35 cellular contexts compared by ENCODE assay signal in genomic region chr13:83298636-83299035, GRCh38.
"Had no signal": no experiment of that assay in that cellular context is flagged by ENCODE, and none has a peak within 500 bp of the region (broad histone marks: within the 10 kb centered on the region; RNA-seq: fewer than 3 reads in every experiment).

No MANE protein-coding gene starts in this region.

- H3K4me3 Mint-ChIP-seq: activated CD4-positive, alpha-beta memory T cell treated with anti-CD3 and anti-CD28 coated beads for 36 hours; activated CD4-positive, alpha-beta T cell treated with anti-CD3 and anti-CD28 coated beads for 36 hours; activated CD4-positive, alpha-beta T cell treated with anti-CD3 and anti-CD28 coated beads, Interleukin-2, amount 10 ng/mL, durations not matched to agents 24 days and 14 days; activated CD8-positive, alpha-beta memory T cell treated with anti-CD3 and anti-CD28 coated beads, Interleukin-2, amount 10 ng/mL, durations not matched to agents 7 days and 5 days; activated CD8-positive, alpha-beta T cell treated with anti-CD3 and anti-CD28 coated beads, Interleukin-2, amount 10 ng/mL, durations not matched to agents 7 days and 5 days; activated naive CD4-positive, alpha-beta T cell treated with anti-CD3 and anti-CD28 coated beads for 36 hours; activated naive CD4-positive, alpha-beta T cell treated with anti-CD3 and anti-CD28 coated beads, Interleukin-2, amount 50 U/mL, for 24 hours; activated naive CD8-positive, alpha-beta T cell treated with anti-CD3 and anti-CD28 coated beads for 36 hours; activated naive CD8-positive, alpha-beta T cell treated with anti-CD3 and anti-CD28 coated beads, Interleukin-2, amount 50 U/mL, for 24 hours; activated T-helper 1 cell treated with anti-CD3 and anti-CD28 coated beads, Interleukin-12 subunit alpha, Interleukin-12 subunit beta, Interleukin-2, Interleukin-4 antibody, amounts not matched to agents 30 ng/mL and 10 ng/mL and 1 ng/mL, durations not matched to agents 14 hours and 24 hours and 36 hours; effector memory CD8-positive, alpha-beta T cell; T-helper 17 cell; T-helper 2 cell treated with Interferon-gamma antibody and Interleukin-4, amounts not matched to agents 5 μg/mL and 100 μg/mL, for 36 hours had no signal

- H3K27me3 Mint-ChIP-seq: activated CD4-positive, alpha-beta memory T cell treated with anti-CD3 and anti-CD28 coated beads for 36 hours; activated CD4-positive, alpha-beta T cell treated with anti-CD3 and anti-CD28 coated beads for 36 hours; activated CD4-positive, alpha-beta T cell treated with anti-CD3 and anti-CD28 coated beads, Interleukin-2, amount 10 ng/mL, durations not matched to agents 24 days and 14 days; activated CD8-positive, alpha-beta memory T cell treated with anti-CD3 and anti-CD28 coated beads, Interleukin-2, amount 10 ng/mL, durations not matched to agents 7 days and 5 days; activated naive CD4-positive, alpha-beta T cell treated with anti-CD3 and anti-CD28 coated beads, Interleukin-2, amount 50 U/mL, for 24 hours; activated naive CD8-positive, alpha-beta T cell treated with anti-CD3 and anti-CD28 coated beads for 36 hours; activated naive CD8-positive, alpha-beta T cell treated with anti-CD3 and anti-CD28 coated beads, Interleukin-2, amount 50 U/mL, for 24 hours; effector memory CD8-positive, alpha-beta T cell; T-helper 17 cell had no signal

- FAIRE-seq: colon had no signal

- H3K9me3 Mint-ChIP-seq: activated CD4-positive, alpha-beta T cell treated with anti-CD3 and anti-CD28 coated beads, Interleukin-2, amount 10 ng/mL, durations not matched to agents 24 days and 14 days; effector memory CD8-positive, alpha-beta T cell had no signal

- H3K27ac Mint-ChIP-seq: activated CD4-positive, alpha-beta memory T cell treated with anti-CD3 and anti-CD28 coated beads for 36 hours; activated CD4-positive, alpha-beta T cell treated with anti-CD3 and anti-CD28 coated beads for 36 hours; activated CD4-positive, alpha-beta T cell treated with anti-CD3 and anti-CD28 coated beads, Interleukin-2, amount 10 ng/mL, durations not matched to agents 24 days and 14 days; activated CD8-positive, alpha-beta memory T cell treated with anti-CD3 and anti-CD28 coated beads, Interleukin-2, amount 10 ng/mL, durations not matched to agents 7 days and 5 days; activated CD8-positive, alpha-beta T cell treated with anti-CD3 and anti-CD28 coated beads, Interleukin-2, amount 10 ng/mL, durations not matched to agents 7 days and 5 days; activated naive CD4-positive, alpha-beta T cell treated with anti-CD3 and anti-CD28 coated beads for 36 hours; activated naive CD4-positive, alpha-beta T cell treated with anti-CD3 and anti-CD28 coated beads, Interleukin-2, amount 50 U/mL, for 24 hours; activated naive CD8-positive, alpha-beta T cell treated with anti-CD3 and anti-CD28 coated beads for 36 hours; activated naive CD8-positive, alpha-beta T cell treated with anti-CD3 and anti-CD28 coated beads, Interleukin-2, amount 50 U/mL, for 24 hours; activated T-helper 1 cell treated with anti-CD3 and anti-CD28 coated beads, Interleukin-12 subunit alpha, Interleukin-12 subunit beta, Interleukin-2, Interleukin-4 antibody, amounts not matched to agents 30 ng/mL and 10 ng/mL and 1 ng/mL, durations not matched to agents 14 hours and 24 hours and 36 hours; activated T-helper 2 cell treated with anti-CD3 and anti-CD28 coated beads, Interferon-gamma antibody, Interleukin-2, Interleukin-4, amounts not matched to agents 10 μg/mL and 5 μg/mL and 100 μg/mL, durations not matched to agents 14 hours and 24 hours and 36 hours; effector memory CD8-positive, alpha-beta T cell; T-helper 17 cell; T-helper 2 cell treated with Interferon-gamma antibody and Interleukin-4, amounts not matched to agents 5 μg/mL and 100 μg/mL, for 36 hours had no signal

- H3K4me3 ChIP-seq: adrenal gland, body of pancreas, esophagus muscularis mucosa, heart left ventricle had no signal

- H3K4me1 Mint-ChIP-seq: activated CD4-positive, alpha-beta T cell treated with anti-CD3 and anti-CD28 coated beads for 36 hours; activated CD4-positive, alpha-beta T cell treated with anti-CD3 and anti-CD28 coated beads, Interleukin-2, amount 10 ng/mL, durations not matched to agents 24 days and 14 days; activated CD8-positive, alpha-beta memory T cell treated with anti-CD3 and anti-CD28 coated beads, Interleukin-2, amount 10 ng/mL, durations not matched to agents 7 days and 5 days; activated naive CD4-positive, alpha-beta T cell treated with anti-CD3 and anti-CD28 coated beads, Interleukin-2, amount 50 U/mL, for 24 hours; activated naive CD8-positive, alpha-beta T cell treated with anti-CD3 and anti-CD28 coated beads for 36 hours; activated naive CD8-positive, alpha-beta T cell treated with anti-CD3 and anti-CD28 coated beads, Interleukin-2, amount 50 U/mL, for 24 hours; T-helper 17 cell had no signal

- H3K36me3 Mint-ChIP-seq: activated CD4-positive, alpha-beta memory T cell treated with anti-CD3 and anti-CD28 coated beads for 36 hours; activated CD8-positive, alpha-beta memory T cell treated with anti-CD3 and anti-CD28 coated beads, Interleukin-2, amount 10 ng/mL, durations not matched to agents 7 days and 5 days; activated naive CD4-positive, alpha-beta T cell treated with anti-CD3 and anti-CD28 coated beads, Interleukin-2, amount 50 U/mL, for 24 hours; activated naive CD8-positive, alpha-beta T cell treated with anti-CD3 and anti-CD28 coated beads for 36 hours had no signal

- DNase-seq: activated CD4-positive, alpha-beta memory T cell treated with anti-CD3 and anti-CD28 coated beads for 36 hours; activated CD4-positive, alpha-beta T cell treated with anti-CD3 and anti-CD28 coated beads for 36 hours; activated CD4-positive, alpha-beta T cell treated with anti-CD3 and anti-CD28 coated beads, Interleukin-2, amount 10 ng/mL, durations not matched to agents 24 days and 14 days; activated CD4-positive, CD25-positive, alpha-beta regulatory T cell; activated CD4-positive, CD25-positive, alpha-beta regulatory T cell treated with anti-CD3 and anti-CD28 coated beads, Interleukin-2, amount 50 U/mL, for 72 hours; activated CD8-positive, alpha-beta memory T cell treated with anti-CD3 and anti-CD28 coated beads, Interleukin-2, amount 10 ng/mL, durations not matched to agents 7 days and 5 days; activated CD8-positive, alpha-beta memory T cell treated with anti-CD3 and anti-CD28 coated beads, Interleukin-2, amount 50 U/mL, for 4 hours; activated CD8-positive, alpha-beta T cell treated with anti-CD3 and anti-CD28 coated beads, Interleukin-2, amount 10 ng/mL, durations not matched to agents 7 days and 5 days; activated effector memory CD4-positive, alpha-beta T cell treated with anti-CD3 and anti-CD28 coated beads, Interleukin-2, amount 50 U/mL, for 16 hours; activated naive CD4-positive, alpha-beta T cell treated with anti-CD3 and anti-CD28 coated beads for 36 hours; activated naive CD8-positive, alpha-beta T cell treated with anti-CD3 and anti-CD28 coated beads for 36 hours; activated naive CD8-positive, alpha-beta T cell treated with anti-CD3 and anti-CD28 coated beads, Interleukin-2, amount 50 U/mL, for 24 hours; activated T-cell treated with anti-CD3 and anti-CD28 coated beads, Interleukin-2, amount 50 U/mL, for 1 hour; activated T-cell treated with anti-CD3 and anti-CD28 coated beads, Interleukin-2, amount 50 U/mL, for 48 hours; adrenal gland; amygdala; aorta; body of pancreas; caudate nucleus; cortex of kidney; dermis blood vessel endothelial cell; effector CD4-positive, alpha-beta T cell; effector memory CD8-positive, alpha-beta T cell; erythroblast; foreskin melanocyte; glutamatergic neuron; heart left ventricle; T-helper 17 cell; T1000 had no signal
